In the genomic region with DNA sequence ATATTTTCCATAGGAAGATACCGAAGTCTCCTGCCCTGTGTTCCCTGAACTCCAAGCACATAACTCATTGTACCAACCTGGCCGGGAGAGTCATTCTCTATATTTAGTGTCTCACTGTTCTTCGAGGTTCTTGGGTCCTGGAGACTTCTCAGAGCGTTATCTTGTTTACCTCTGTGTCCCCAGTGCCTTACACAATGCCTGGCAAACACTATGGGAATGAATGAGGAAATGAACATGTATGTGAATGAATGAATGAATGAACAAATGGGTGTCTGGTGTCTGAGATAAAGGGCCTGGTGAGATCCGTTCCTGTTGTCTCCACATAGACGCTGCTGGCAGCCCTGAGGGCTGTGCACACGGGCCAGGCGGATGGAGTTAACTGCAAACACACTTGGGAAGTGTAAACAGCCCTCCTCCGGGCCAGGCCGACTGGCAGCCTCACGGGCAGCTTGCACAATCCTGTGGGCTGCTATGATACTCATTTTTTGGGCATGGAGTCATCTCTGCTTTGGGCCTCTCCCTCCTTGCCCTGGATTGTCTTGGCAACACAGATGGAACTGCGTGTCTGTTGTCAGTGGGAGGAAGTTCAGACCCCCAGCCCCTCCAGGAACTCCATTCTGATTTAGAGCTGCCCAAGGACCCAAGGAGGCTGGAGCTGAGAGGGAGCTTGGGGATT, we compare ENCODE assay signal across 9 cellular contexts.
DNase-seq lines count a peak whose midpoint lies in the region; ATAC-seq and TF ChIP-seq lines count a peak whose summit lies in the region.
"Had no signal": no experiment of that assay in that cellular context is flagged by ENCODE, and none has a peak within 500 bp of the region (broad histone marks: within the 10 kb centered on the region; RNA-seq: fewer than 3 reads in every experiment).

No MANE protein-coding gene starts in this region.

- no peak for TF ChIP-seq CTCF in liver (IDR thresholded peaks at IDR 0.05; ENCODE audit: low read depth, low read length, missing input control)

- H3K4me3 ChIP-seq in ACC112 (ENCODE audit: low read depth, low read length) (no peak overlapping the region), liver (ENCODE audit: low read depth in 1 of 3, low read length in 3 of 3) (no peak overlapping the region)
- H3K4me3 ChIP-seq in effector memory CD4-positive, alpha-beta T cell (ENCODE audit: insufficient read depth, low read depth, low read length, poor library complexity, severe bottlenecking), result no peak overlapping the region

- H3K9ac ChIP-seq in liver (ENCODE audit: low read depth in 1 of 2, low read length in 2 of 2), result peak overlapping the region in 1 of 2 donors; percentile 81

- 15% methylated on average over 12 of the region's 12 CpGs for WGBS in liver

- DNase-seq in MV-4-11 (lab: John Stamatoyannopoulos, UW), result peak; percentile 95
- DNase-seq in brain pericyte (ENCODE audit: low read depth, low spot score), result peak; percentile 21
- DNase-seq in effector memory CD4-positive, alpha-beta T cell, result no peak
- DNase-seq in cerebellar cortex (ENCODE audit: low spot score), result no peak
- DNase-seq: DMS79 treated with DMSO at 0.1 percent for 48 hours had no signal

- H3K9me3 ChIP-seq in liver (ENCODE audit: control insufficient read depth in 4 of 4, low read length in 3 of 4), result no peaks in the 10 kb centered on the region
- H3K9me3 ChIP-seq in effector memory CD4-positive, alpha-beta T cell (ENCODE audit: control insufficient read depth, low read length), result no peaks in the 10 kb centered on the region

- TF ChIP-seq RAD21 in liver (IDR thresholded peaks at IDR 0.05), result peak; percentile 52 to 63

- peaks cover 24% of the 10 kb centered on the region for H3K4me1 ChIP-seq in ACC112 (ENCODE audit: control insufficient read depth, insufficient read depth, low read length, unreplicated experiment)
- peaks cover 26 to 59% (median 43%) of the 10 kb centered on the region in 4 donors for H3K4me1 ChIP-seq in liver (ENCODE audit: control insufficient read depth in 4 of 4, insufficient read depth in 4 of 4, low read length in 3 of 4)
- H3K4me1 ChIP-seq in effector memory CD4-positive, alpha-beta T cell (ENCODE audit: control insufficient read depth, insufficient read depth, low read length, poor library complexity, severe bottlenecking), result no peaks in the 10 kb centered on the region

- H3K79me2 ChIP-seq in ACC112 (ENCODE audit: control insufficient read depth, insufficient read depth, low read length, unreplicated experiment), result no peaks in the 10 kb centered on the region

- ATAC-seq in GM18505 (IDR thresholded peaks at IDR 0.05; ENCODE audit: unreplicated experiment) (no peak), GM21576 (IDR thresholded peaks at IDR 0.05; ENCODE audit: unreplicated experiment) (no peak)

- peak overlapping the region; percentile 41 for H2AFZ ChIP-seq in ACC112 (ENCODE audit: low read length, unreplicated experiment)

- no peak for TF ChIP-seq POLR2A in GM18505 (IDR thresholded peaks at IDR 0.05; ENCODE audit: borderline replicate concordance, extremely low read depth, insufficient read depth, insufficient read length)

- no peaks in the 10 kb centered on the region for H3K36me3 ChIP-seq in ACC112 (ENCODE audit: insufficient read depth, low read length)
- no peaks in the 10 kb centered on the region for H3K36me3 ChIP-seq in liver (ENCODE audit: control insufficient read depth in 4 of 4, insufficient read depth in 3 of 4, low read depth in 1 of 4, low read length in 3 of 4)
- no peaks in the 10 kb centered on the region for H3K36me3 ChIP-seq in effector memory CD4-positive, alpha-beta T cell (ENCODE audit: control insufficient read depth, insufficient read depth, low read length)

- H3K27ac ChIP-seq in ACC112 (ENCODE audit: low read depth, low read length) (peak overlapping the region; percentile 83), liver (ENCODE audit: low read depth in 1 of 2, low read length in 2 of 2) (peak overlapping the region; percentile 76 to 96)
- H3K27ac ChIP-seq in effector memory CD4-positive, alpha-beta T cell (ENCODE audit: insufficient read depth, low read length, poor library complexity, severe bottlenecking), result no peak overlapping the region

- H3K27me3 ChIP-seq in ACC112 (ENCODE audit: insufficient read depth, low read length) (no peaks in the 10 kb centered on the region), liver (ENCODE audit: control insufficient read depth in 4 of 4, insufficient read depth in 4 of 4, low read length in 3 of 4) (no peaks in the 10 kb centered on the region)
- no peaks in the 10 kb centered on the region for H3K27me3 ChIP-seq in effector memory CD4-positive, alpha-beta T cell (replicated peaks; ENCODE audit: control insufficient read depth, insufficient read depth, low read length, poor library complexity, severe bottlenecking)

TF ChIP-seq in liver, 16 proteins besides CTCF, POLR2A, EP300 and RAD21:
- TF ChIP-seq RXRA (IDR thresholded peaks at IDR 0.05) (peak; percentile 82 to 96), FOXA2 (IDR thresholded peaks at IDR 0.05) (peak; percentile 98), MAX (IDR thresholded peaks at IDR 0.05) (peak; percentile 92), TAF1 (conservative IDR thresholded peaks at IDR 0.05) (no peak), HNF4G (IDR thresholded peaks at IDR 0.05) (no peak), SP1 (IDR thresholded peaks at IDR 0.05) (peak; percentile 82), JUND (IDR thresholded peaks at IDR 0.05) (peak; percentile 46 to 91), YY1 (IDR thresholded peaks at IDR 0.05) (peak; percentile 55), ZBTB33 (IDR thresholded peaks at IDR 0.05) (peak; percentile 30), NR2F2 (IDR thresholded peaks at IDR 0.05) (peak; percentile 11), EGR1 (IDR thresholded peaks at IDR 0.05; ENCODE audit: low read depth in 2 of 2) (peak in 1 of 2 donors; percentile 23), GABPA (IDR thresholded peaks at IDR 0.05 in 1 of 2, conservative IDR thresholded peaks at IDR 0.05 in 1 of 2) (no peak), HNF4A (conservative IDR thresholded peaks at IDR 0.05) (peak; percentile 65 to 83), FOXA1 (IDR thresholded peaks at IDR 0.05) (peak; percentile 96)
- TF ChIP-seq, protein P1, sequence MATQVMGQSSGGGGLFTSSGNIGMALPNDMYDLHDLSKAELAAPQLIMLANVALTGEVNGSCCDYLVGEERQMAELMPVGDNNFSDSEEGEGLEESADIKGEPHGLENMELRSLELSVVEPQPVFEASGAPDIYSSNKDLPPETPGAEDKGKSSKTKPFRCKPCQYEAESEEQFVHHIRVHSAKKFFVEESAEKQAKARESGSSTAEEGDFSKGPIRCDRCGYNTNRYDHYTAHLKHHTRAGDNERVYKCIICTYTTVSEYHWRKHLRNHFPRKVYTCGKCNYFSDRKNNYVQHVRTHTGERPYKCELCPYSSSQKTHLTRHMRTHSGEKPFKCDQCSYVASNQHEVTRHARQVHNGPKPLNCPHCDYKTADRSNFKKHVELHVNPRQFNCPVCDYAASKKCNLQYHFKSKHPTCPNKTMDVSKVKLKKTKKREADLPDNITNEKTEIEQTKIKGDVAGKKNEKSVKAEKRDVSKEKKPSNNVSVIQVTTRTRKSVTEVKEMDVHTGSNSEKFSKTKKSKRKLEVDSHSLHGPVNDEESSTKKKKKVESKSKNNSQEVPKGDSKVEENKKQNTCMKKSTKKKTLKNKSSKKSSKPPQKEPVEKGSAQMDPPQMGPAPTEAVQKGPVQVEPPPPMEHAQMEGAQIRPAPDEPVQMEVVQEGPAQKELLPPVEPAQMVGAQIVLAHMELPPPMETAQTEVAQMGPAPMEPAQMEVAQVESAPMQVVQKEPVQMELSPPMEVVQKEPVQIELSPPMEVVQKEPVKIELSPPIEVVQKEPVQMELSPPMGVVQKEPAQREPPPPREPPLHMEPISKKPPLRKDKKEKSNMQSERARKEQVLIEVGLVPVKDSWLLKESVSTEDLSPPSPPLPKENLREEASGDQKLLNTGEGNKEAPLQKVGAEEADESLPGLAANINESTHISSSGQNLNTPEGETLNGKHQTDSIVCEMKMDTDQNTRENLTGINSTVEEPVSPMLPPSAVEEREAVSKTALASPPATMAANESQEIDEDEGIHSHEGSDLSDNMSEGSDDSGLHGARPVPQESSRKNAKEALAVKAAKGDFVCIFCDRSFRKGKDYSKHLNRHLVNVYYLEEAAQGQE (IDR thresholded peaks at IDR 0.05), result peak; percentile 84
- TF ChIP-seq, protein P2, sequence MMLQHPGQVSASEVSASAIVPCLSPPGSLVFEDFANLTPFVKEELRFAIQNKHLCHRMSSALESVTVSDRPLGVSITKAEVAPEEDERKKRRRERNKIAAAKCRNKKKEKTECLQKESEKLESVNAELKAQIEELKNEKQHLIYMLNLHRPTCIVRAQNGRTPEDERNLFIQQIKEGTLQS (IDR thresholded peaks at IDR 0.05), result peak; percentile 62
TF ChIP-seq in liver: peak in this region for 13.

Comparison
In these comparisons a context has a peak if more than half of its experiments do, and no peak if none do; other contexts are left out.
1. DNase-seq: peak in MV-4-11 (single experiment) and brain pericyte (single experiment); none in effector memory CD4-positive, alpha-beta T cell (0 of 3) and cerebellar cortex (single experiment).